In genomic region chr3:111071257-111072015, GRCh38 we compare ENCODE assay signal across 8 cellular contexts. TPM values are rescaled to one million over a fixed set of nuclear protein-coding genes. Genes with fewer than 3 reads are reported as not detected.
A peak's percentile ranks its signal among the peaks of the same experiment; 100 is the strongest.
DNase-seq lines count a peak whose midpoint lies in the region; ATAC-seq, FAIRE-seq and TF ChIP-seq lines count a peak whose summit lies in the region.

Gene NECTIN3 (plus strand): TSS chr3:111071816. CDS start chr3:111072018, 202 bp downstream.

- DNase-seq in GM12892 (ENCODE audit: insufficient read length) (peak; percentile 31), NCI-H2171 (lab: John Stamatoyannopoulos, UW) (peak; percentile 70), NOMO-1 (lab: John Stamatoyannopoulos, UW; ENCODE audit: unreplicated experiment in 2 of 2) (no peak)
- peak; percentile 83 to 89 for DNase-seq in activated CD4-positive, alpha-beta T cell treated with anti-CD3 and anti-CD28 coated beads, Interleukin-2, amount 50 U/mL, for 48 hours
- peak; percentile 89 for DNase-seq in stimulated activated CD4-positive, alpha-beta T cell treated with anti-CD3 and anti-CD28 coated beads, Interleukin-15, amount 100 ng/mL, for 24 hours

- peak; percentile 82 for ATAC-seq in HG02763 (IDR thresholded peaks at IDR 0.05; ENCODE audit: unreplicated experiment)

- H3K4me3 Mint-ChIP-seq in dendritic cell treated with granulocyte-macrophage colony-stimulating factor and Interleukin-4, amounts not matched to agents 40 ng/mL and 50 ng/mL, for 4 days, result peak within 1 kb of the TSS; percentile 74

- no peak for TF ChIP-seq POLR2A in GM12892 (IDR thresholded peaks at IDR 0.05; ENCODE audit: low read depth, low read length)

- H3K27ac Mint-ChIP-seq in dendritic cell treated with granulocyte-macrophage colony-stimulating factor and Interleukin-4, amounts not matched to agents 40 ng/mL and 50 ng/mL, for 4 days, result peak within 1 kb of the TSS; percentile 51

- peak within 1 kb of the TSS; percentile 83 for H3K27ac ChIP-seq in layer of hippocampus (ENCODE audit: low read depth, low read length)

- intact Hi-C loops in dendritic cell treated with granulocyte-macrophage colony-stimulating factor and Interleukin-4, amounts not matched to agents 40 ng/mL and 50 ng/mL, for 4 days (cut with micrococcal nuclease), result no loop called here

- FAIRE-seq in GM12892 (lab: Jason Lieb, UNC), result no peak

- peaks cover 9% of the 10 kb centered on the region for H3K36me3 Mint-ChIP-seq in dendritic cell treated with granulocyte-macrophage colony-stimulating factor and Interleukin-4, amounts not matched to agents 40 ng/mL and 50 ng/mL, for 4 days (ENCODE audit: low read depth)

- H3K27me3 Mint-ChIP-seq in dendritic cell treated with granulocyte-macrophage colony-stimulating factor and Interleukin-4, amounts not matched to agents 40 ng/mL and 50 ng/mL, for 4 days, result peaks cover 69% of the 10 kb centered on the region

- H3K27me3 ChIP-seq in layer of hippocampus (ENCODE audit: control insufficient read depth, insufficient read depth, low read length), result no peaks in the 10 kb centered on the region

- H3K9me3 Mint-ChIP-seq in dendritic cell treated with granulocyte-macrophage colony-stimulating factor and Interleukin-4, amounts not matched to agents 40 ng/mL and 50 ng/mL, for 4 days, result no peaks in the 10 kb centered on the region

- H3K4me1 Mint-ChIP-seq in dendritic cell treated with granulocyte-macrophage colony-stimulating factor and Interleukin-4, amounts not matched to agents 40 ng/mL and 50 ng/mL, for 4 days (ENCODE audit: low read depth), result peaks cover 26% of the 10 kb centered on the region

RNA-seq across cellular contexts. Expression of gene NECTIN3, which starts in this region (rescaled TPM):
- polyA plus RNA-seq in GM12892 (2012; ENCODE audit: missing spikeins), result not detected

Comparison
In these comparisons a context has a peak if more than half of its experiments do, and no peak if none do; other contexts are left out.
1. DNase-seq: peak in GM12892 (single experiment), NCI-H2171 (single experiment), activated CD4-positive, alpha-beta T cell treated with anti-CD3 and anti-CD28 coated beads, Interleukin-2, amount 50 U/mL, for 48 hours (2 of 2) and stimulated activated CD4-positive, alpha-beta T cell treated with anti-CD3 and anti-CD28 coated beads, Interleukin-15, amount 100 ng/mL, for 24 hours (single experiment); none in NOMO-1 (0 of 2).